Comparison of ENCODE assay signal across 28 cellular contexts in the genomic region with DNA sequence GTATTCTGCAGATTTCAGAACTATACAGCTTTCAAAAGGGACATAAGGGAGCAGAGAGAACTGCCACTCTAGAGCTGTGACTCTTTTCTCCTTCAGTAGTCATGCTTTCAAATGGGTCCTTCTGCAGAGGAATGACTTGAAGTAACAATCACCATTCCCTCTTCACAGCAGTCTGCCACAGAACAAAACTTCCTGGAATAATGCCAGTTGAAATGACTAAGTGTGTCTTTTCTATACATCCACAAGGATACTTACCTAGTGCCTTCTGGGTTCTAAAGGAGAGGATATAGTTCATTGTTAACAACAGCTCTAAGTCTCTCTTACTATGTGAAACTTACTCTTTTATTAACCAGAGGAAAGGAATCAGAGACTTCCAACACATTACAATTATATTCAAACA.
DNase-seq lines count a peak whose midpoint lies in the region; ATAC-seq and TF ChIP-seq lines count a peak whose summit lies in the region.
"Had no signal": no experiment of that assay in that cellular context is flagged by ENCODE, and none has a peak within 500 bp of the region (broad histone marks: within the 10 kb centered on the region; RNA-seq: fewer than 3 reads in every experiment).

No MANE protein-coding gene starts in this region.

- H3K4me1 ChIP-seq in fibroblast of lung (ENCODE audit: control insufficient read depth, extremely low read depth, insufficient read depth, low read length) (no peaks in the 10 kb centered on the region), heart right ventricle (no peaks in the 10 kb centered on the region)
- H3K4me1 ChIP-seq: right atrium auricular region, SJSA1, transverse colon had no signal

- H3K36me3 ChIP-seq in fibroblast of lung (ENCODE audit: control insufficient read depth, insufficient read depth, low read length): no peaks in the 10 kb centered on the region
- no peaks in the 10 kb centered on the region for H3K36me3 ChIP-seq in heart right ventricle
- H3K36me3 ChIP-seq: HAP-1, MG63, right atrium auricular region, SJSA1, transverse colon had no signal

- H3K9me3 ChIP-seq in fibroblast of lung (ENCODE audit: control insufficient read depth, insufficient read depth, low read depth, low read length) (no peaks in the 10 kb centered on the region), heart right ventricle (no peaks in the 10 kb centered on the region)
- H3K9me3 ChIP-seq: HAP-1, MG63, right atrium auricular region, SJSA1, transverse colon had no signal

- no peak for TF ChIP-seq CTCF in RWPE1 (conservative IDR thresholded peaks at IDR 0.05; ENCODE audit: low read depth)
- TF ChIP-seq CTCF in fibroblast of lung (conservative IDR thresholded peaks at IDR 0.05 in 1 of 2, IDR thresholded peaks at IDR 0.05 in 1 of 2; ENCODE audit: low read depth in 1 of 2, low read length in 2 of 2): no peak
- TF ChIP-seq CTCF in heart right ventricle (IDR thresholded peaks at IDR 0.05): no peak

- peaks cover 10% of the 10 kb centered on the region in 2 donors for H3K9me3 Mint-ChIP-seq in activated naive CD4-positive, alpha-beta T cell treated with anti-CD3 and anti-CD28 coated beads, Interleukin-2, amount 50 U/mL, for 72 hours
- H3K9me3 Mint-ChIP-seq: stimulated activated naive CD8-positive, alpha-beta T cell treated with anti-CD3 and anti-CD28 coated beads, Interleukin-15, amount 100 ng/mL, for 72 hours; T-helper 1 cell treated with Interleukin-12 subunit alpha and Interleukin-12 subunit beta and Interleukin-4 antibody, amounts not matched to agents 30 μg/mL and 1 μg/mL, for 36 hours had no signal

- H3K4me3 ChIP-seq in fibroblast of lung (replicated peaks in 1 of 4; ENCODE audit: control extremely low read depth in 1 of 4, insufficient read depth in 1 of 4, low read depth in 3 of 4, low read length in 4 of 4) (no peak overlapping the region), skeletal muscle cell (ENCODE audit: low read depth, low read length) (no peak overlapping the region), heart right ventricle (no peak overlapping the region)
- H3K4me3 ChIP-seq: HAP-1, MG63, right atrium auricular region, SJSA1, transverse colon had no signal

- H2AFZ ChIP-seq in fibroblast of lung (ENCODE audit: low read length): no peak overlapping the region

- no peak overlapping the region for H3K9ac ChIP-seq in fibroblast of lung (ENCODE audit: insufficient read depth, low read length)

- H3K79me2 ChIP-seq in fibroblast of lung (ENCODE audit: control insufficient read depth, insufficient read depth, low read length): no peaks in the 10 kb centered on the region

- no peak overlapping the region for H3K27ac Mint-ChIP-seq in activated naive CD4-positive, alpha-beta T cell treated with anti-CD3 and anti-CD28 coated beads, Interleukin-2, amount 50 U/mL, for 72 hours
- H3K27ac Mint-ChIP-seq: activated naive CD4-positive, alpha-beta T cell treated with anti-CD3 and anti-CD28 coated beads for 36 hours; activated T-cell treated with anti-CD3 and anti-CD28 coated beads, Interleukin-2, amount 50 U/mL, for 72 hours; naive B cell; stimulated activated naive CD8-positive, alpha-beta T cell treated with anti-CD3 and anti-CD28 coated beads, Interleukin-15, amount 100 ng/mL, for 72 hours; T-helper 1 cell treated with Interleukin-12 subunit alpha and Interleukin-12 subunit beta and Interleukin-4 antibody, amounts not matched to agents 30 μg/mL and 1 μg/mL, for 36 hours had no signal

- peak; percentile 58 for DNase-seq in DMS 273 (lab: John Stamatoyannopoulos, UW; ENCODE audit: unreplicated experiment)
- no peak for DNase-seq in DMS 273 treated with DMSO at 0.1 percent for 48 hours (lab: John Stamatoyannopoulos, UW)
- DNase-seq in RWPE1 (ENCODE audit: low spot score): peak; percentile 9
- peak; percentile 3 to 37 for DNase-seq in fibroblast of lung (ENCODE audit: low read depth in 2 of 2)
- peak; percentile 22 for DNase-seq in skeletal muscle cell (ENCODE audit: low read depth)
- no peak for DNase-seq in NCI-H2196 treated with DMSO at 0.1 percent for 48 hours (lab: John Stamatoyannopoulos, UW; ENCODE audit: unreplicated experiment)
- no peak for DNase-seq in heart right ventricle
- no peak for DNase-seq in activated naive CD4-positive, alpha-beta T cell treated with anti-CD3 and anti-CD28 coated beads, Interleukin-2, amount 50 U/mL, for 72 hours (ENCODE audit: low spot score in 2 of 2)
- DNase-seq: activated CD4-positive, alpha-beta T cell treated with anti-CD3 and anti-CD28 coated beads for 48 hours; activated naive CD4-positive, alpha-beta T cell treated with anti-CD3 and anti-CD28 coated beads for 36 hours; activated T-cell treated with anti-CD3 and anti-CD28 coated beads, Interleukin-2, amount 50 U/mL, for 72 hours; anterior cingulate cortex; cerebellar nuclear complex; EL; erythroblast; left colon; MG63; naive B cell; NCI-H1417 treated with DMSO at 0.1 percent for 48 hours; NCI-H2107; NCI-H748 treated with DMSO at 0.1 percent for 48 hours; stimulated activated naive CD8-positive, alpha-beta T cell treated with anti-CD3 and anti-CD28 coated beads, Interleukin-15, amount 100 ng/mL, for 72 hours; transverse colon had no signal

- ATAC-seq in heart right ventricle: no peak
- ATAC-seq in activated naive CD4-positive, alpha-beta T cell treated with anti-CD3 and anti-CD28 coated beads, Interleukin-2, amount 50 U/mL, for 72 hours: no peak
- ATAC-seq: activated T-cell treated with anti-CD3 and anti-CD28 coated beads, Interleukin-2, amount 50 U/mL, for 72 hours; left colon; stimulated activated naive CD8-positive, alpha-beta T cell treated with anti-CD3 and anti-CD28 coated beads, Interleukin-15, amount 100 ng/mL, for 72 hours had no signal

- CTCF ChIA-PET in RWPE1 (lab: Yijun Ruan, JAX): no interaction called here

- no peaks in the 10 kb centered on the region for H3K36me3 Mint-ChIP-seq in activated naive CD4-positive, alpha-beta T cell treated with anti-CD3 and anti-CD28 coated beads, Interleukin-2, amount 50 U/mL, for 72 hours
- H3K36me3 Mint-ChIP-seq: naive B cell had no signal

- no peaks in the 10 kb centered on the region for H4K20me1 ChIP-seq in fibroblast of lung (ENCODE audit: control insufficient read depth, extremely low read depth, insufficient read depth, low read length)

- H3K4me2 ChIP-seq in fibroblast of lung (ENCODE audit: extremely low read depth, insufficient read depth, low read length): no peak overlapping the region

- intact Hi-C loops in heart right ventricle (cut with DNase I): no loop called here

- H3K27ac ChIP-seq in RWPE1: no peak overlapping the region
- no peak overlapping the region for H3K27ac ChIP-seq in fibroblast of lung (ENCODE audit: insufficient read depth, low read length)
- H3K27ac ChIP-seq in heart right ventricle: no peak overlapping the region
- H3K27ac ChIP-seq: 22Rv1, right atrium auricular region, SJSA1, transverse colon had no signal

- POLR2A ChIA-PET in RWPE1 (lab: Yijun Ruan, JAX; ENCODE audit: low non-redundant PET): no interaction called here

- no peaks in the 10 kb centered on the region for H3K27me3 ChIP-seq in fibroblast of lung (ENCODE audit: control insufficient read depth, insufficient read depth, low read length)
- no peaks in the 10 kb centered on the region for H3K27me3 ChIP-seq in heart right ventricle
- H3K27me3 ChIP-seq: MG63, right atrium auricular region, SJSA1, transverse colon had no signal

Comparison
In these comparisons a context has a peak if more than half of its experiments do, and no peak if none do; other contexts are left out.
1. DNase-seq: peak in DMS 273 (single experiment), RWPE1 (single experiment), fibroblast of lung (2 of 2) and skeletal muscle cell (single experiment); none in DMS 273 treated with DMSO at 0.1 percent for 48 hours (single experiment), NCI-H2196 treated with DMSO at 0.1 percent for 48 hours (single experiment), heart right ventricle (0 of 2) and activated naive CD4-positive, alpha-beta T cell treated with anti-CD3 and anti-CD28 coated beads, Interleukin-2, amount 50 U/mL, for 72 hours (0 of 2).